18 cellular contexts compared by ENCODE assay signal in genomic region chr4:165563851-165564250, GRCh38.
DNase-seq lines count a peak whose midpoint lies in the region; ATAC-seq and TF ChIP-seq lines count a peak whose summit lies in the region.
"Had no signal": no experiment of that assay in that cellular context is flagged by ENCODE, and none has a peak within 500 bp of the region (broad histone marks: within the 10 kb centered on the region; RNA-seq: fewer than 3 reads in every experiment).

No MANE protein-coding gene starts in this region.

- intact Hi-C loops in dorsolateral prefrontal cortex (cut with DNase I) = no loop called here
- intact Hi-C loops in thyroid gland (cut with DNase I) = no loop called here

- ATAC-seq in HG02763 (IDR thresholded peaks at IDR 0.05; ENCODE audit: unreplicated experiment) = no peak
- ATAC-seq: GM12878 had no signal

- H3K36me3 ChIP-seq in thyroid gland = no peaks in the 10 kb centered on the region
- H3K36me3 ChIP-seq: BLaER1 treated with 17β-estradiol and CSF1 and Interleukin-3, amounts not matched to agents 10 nM and 100 nM; Peyer's patch had no signal

- no peaks in the 10 kb centered on the region for H3K9me3 ChIP-seq in thyroid gland
- H3K9me3 ChIP-seq: Peyer's patch had no signal

- peaks cover 0 to 13% (median 0%) of the 10 kb centered on the region in 45 donors for H3K27me3 ChIP-seq in dorsolateral prefrontal cortex
- no peaks in the 10 kb centered on the region for H3K27me3 ChIP-seq in thyroid gland
- H3K27me3 ChIP-seq: BLaER1 treated with 17β-estradiol and CSF1 and Interleukin-3, amounts not matched to agents 10 nM and 100 nM; Peyer's patch had no signal

- DNase-seq in A172 (ENCODE audit: low spot score) = peak; percentile 27
- peak; percentile 61 for DNase-seq in HT1080 (ENCODE audit: low read depth)
- DNase-seq in amniotic epithelial cell (ENCODE audit: low read depth) = peak; percentile 9
- peak; percentile 6 to 55 for DNase-seq in foreskin fibroblast
- DNase-seq in dorsolateral prefrontal cortex = no peak
- no peak for DNase-seq in activated naive CD4-positive, alpha-beta T cell (lab: John Stamatoyannopoulos, UW)
- no peak for DNase-seq in thyroid gland
- DNase-seq: 8988T, H9, NCI-H1105, NCI-H1694 treated with DMSO at 0.1 percent for 48 hours, NCI-H446 treated with DMSO at 0.1 percent for 48 hours, NCI-H774, Peyer's patch, SHP77 treated with DMSO at 0.1 percent for 48 hours had no signal

- TF ChIP-seq CTCF in foreskin fibroblast (IDR thresholded peaks at IDR 0.05; ENCODE audit: low read depth, low read length) (no peak), dorsolateral prefrontal cortex (IDR thresholded peaks at IDR 0.05 in 54 of 56, conservative IDR thresholded peaks at IDR 0.05 in 2 of 56; ENCODE audit: low read depth in 1 of 56, partially characterized antibody in 56 of 56) (no peak), thyroid gland (IDR thresholded peaks at IDR 0.05) (no peak)

- H3K4me1 ChIP-seq in thyroid gland = no peaks in the 10 kb centered on the region
- H3K4me1 ChIP-seq: BLaER1 treated with 17β-estradiol and CSF1 and Interleukin-3, amounts not matched to agents 10 nM and 100 nM; Peyer's patch had no signal

- no peak overlapping the region for H3K27ac ChIP-seq in dorsolateral prefrontal cortex
- no peak overlapping the region for H3K27ac ChIP-seq in thyroid gland
- H3K27ac ChIP-seq: BLaER1 treated with 17β-estradiol and CSF1 and Interleukin-3, amounts not matched to agents 10 nM and 100 nM; Peyer's patch had no signal

- no peak for TF ChIP-seq POLR2A in thyroid gland (IDR thresholded peaks at IDR 0.05)

- H3K4me3 ChIP-seq in foreskin fibroblast (ENCODE audit: low read depth in 1 of 2, low read length in 2 of 2) (no peak overlapping the region), dorsolateral prefrontal cortex (no peak overlapping the region), thyroid gland (replicated peaks in 1 of 3) (no peak overlapping the region)
- H3K4me3 ChIP-seq: BLaER1 treated with 17β-estradiol and CSF1 and Interleukin-3, amounts not matched to agents 10 nM and 100 nM; GM12878; Peyer's patch had no signal

Comparison
In these comparisons a context has a peak if more than half of its experiments do, and no peak if none do; other contexts are left out.
1. DNase-seq: peak in A172 (single experiment), HT1080 (single experiment), amniotic epithelial cell (single experiment) and foreskin fibroblast (2 of 2); none in dorsolateral prefrontal cortex (0 of 10), activated naive CD4-positive, alpha-beta T cell (0 of 4) and thyroid gland (0 of 2).